ENCODE assay signal across 8 cellular contexts in genomic region chrX:78517124-78517523, GRCh38.
A peak's percentile ranks its signal among the peaks of the same experiment; 100 is the strongest.
DNase-seq lines count a peak whose midpoint lies in the region; ATAC-seq, FAIRE-seq and TF ChIP-seq lines count a peak whose summit lies in the region.

No MANE protein-coding gene starts in this region.

- H4K20me1 ChIP-seq in endothelial cell of umbilical vein (replicated peaks; ENCODE audit: control insufficient read depth, extremely low read depth, insufficient read depth, low read length): no peaks in the 10 kb centered on the region

- H3K9me1 ChIP-seq in endothelial cell of umbilical vein (replicated peaks; ENCODE audit: control insufficient read depth, extremely low read depth, insufficient read depth, low read length): no peaks in the 10 kb centered on the region

- no TSS peak for BruUV-seq in endothelial cell of umbilical vein (replicated peaks; lab: Mats Ljungman, UMichigan)

- no peak for TF ChIP-seq CTCF in endothelial cell of umbilical vein (IDR thresholded peaks at IDR 0.05; ENCODE audit: extremely low read depth in 1 of 2, insufficient read depth in 1 of 2, low read depth in 1 of 2, low read length in 2 of 2)

- no peak overlapping the region for H3K9ac ChIP-seq in endothelial cell of umbilical vein (replicated peaks; ENCODE audit: extremely low read depth, insufficient read depth, low read length)

- ATAC-seq in HG02623 (IDR thresholded peaks at IDR 0.05; ENCODE audit: unreplicated experiment) (peak; percentile 85), Right ventricle myocardium inferior (no peak)

- H3K27me3 Mint-ChIP-seq in T-helper 2 cell treated with Interferon-gamma antibody and Interleukin-4, amounts not matched to agents 5 μg/mL and 100 μg/mL, for 36 hours (ENCODE audit: low read depth): no peaks in the 10 kb centered on the region

- no peaks in the 10 kb centered on the region for H3K79me2 ChIP-seq in endothelial cell of umbilical vein (ENCODE audit: control insufficient read depth, insufficient read depth, low read length)

- H3K4me2 ChIP-seq in endothelial cell of umbilical vein (ENCODE audit: insufficient read depth, low read length): no peak overlapping the region

- peaks cover 39% of the 10 kb centered on the region for H3K4me1 Mint-ChIP-seq in T-helper 2 cell treated with Interferon-gamma antibody and Interleukin-4, amounts not matched to agents 5 μg/mL and 100 μg/mL, for 36 hours (ENCODE audit: low read depth)

- dilution Hi-C loops in endothelial cell of umbilical vein (cut with MboI; ENCODE audit: extremely low pct_ligation_motif_present, low sequenced_read_pairs): no loop called here

- intact Hi-C loops in endothelial cell of umbilical vein (cut with micrococcal nuclease) (no loop called here), Right ventricle myocardium inferior (cut with DNase I) (no loop called here)

- POLR2A ChIA-PET in endothelial cell of umbilical vein (lab: Charles Lee): no interaction called here

- H3K9me3 Mint-ChIP-seq in T-helper 2 cell treated with Interferon-gamma antibody and Interleukin-4, amounts not matched to agents 5 μg/mL and 100 μg/mL, for 36 hours: peaks cover 33% of the 10 kb centered on the region

- peak overlapping the region; percentile 89 for H3K27ac Mint-ChIP-seq in T-helper 2 cell treated with Interferon-gamma antibody and Interleukin-4, amounts not matched to agents 5 μg/mL and 100 μg/mL, for 36 hours

- no peak overlapping the region for H3K27ac ChIP-seq in endothelial cell of umbilical vein (ENCODE audit: insufficient read depth, low read depth, low read length)

- DNase-seq in DMS53 treated with DMSO at 0.1 percent for 48 hours (lab: John Stamatoyannopoulos, UW; ENCODE audit: unreplicated experiment): peak; percentile 31
- peak; percentile 69 for DNase-seq in T-helper 2 cell treated with Interferon-gamma antibody and Interleukin-4, amounts not matched to agents 5 μg/mL and 100 μg/mL, for 36 hours (ENCODE audit: low spot score)
- DNase-seq in endothelial cell of umbilical vein (ENCODE audit: low read depth, low spot score): no peak
- no peak for DNase-seq in HUDEP-2 (lab: John Stamatoyannopoulos, UW; ENCODE audit: unreplicated experiment in 76 of 76)
- no peak for DNase-seq in Right ventricle myocardium inferior (ENCODE audit: missing footprints)
- DNase-seq in cerebellar nuclear complex (lab: John Stamatoyannopoulos, UW): no peak
- DNase-seq in DMS153 treated with DMSO at 0.1 percent for 48 hours (lab: John Stamatoyannopoulos, UW; ENCODE audit: unreplicated experiment): no peak

- H2AFZ ChIP-seq in endothelial cell of umbilical vein (ENCODE audit: low read depth, low read length): no peak overlapping the region

- H3K9me3 ChIP-seq in endothelial cell of umbilical vein (replicated peaks; ENCODE audit: control insufficient read depth, insufficient read depth, low read length): no peaks in the 10 kb centered on the region

- H3K36me3 ChIP-seq in endothelial cell of umbilical vein (ENCODE audit: control insufficient read depth in 2 of 2, extremely low read depth in 1 of 2, insufficient read depth in 2 of 2, low read length in 2 of 2): no peaks in the 10 kb centered on the region

- no peak overlapping the region for H3K4me3 ChIP-seq in endothelial cell of umbilical vein (replicated peaks in 1 of 3; ENCODE audit: insufficient read depth in 1 of 3, low read depth in 1 of 3, low read length in 3 of 3)

- no peaks in the 10 kb centered on the region for H3K27me3 ChIP-seq in endothelial cell of umbilical vein (ENCODE audit: control insufficient read depth in 2 of 2, insufficient read depth in 2 of 2, low read length in 2 of 2)

- H3K4me3 Mint-ChIP-seq in T-helper 2 cell treated with Interferon-gamma antibody and Interleukin-4, amounts not matched to agents 5 μg/mL and 100 μg/mL, for 36 hours: peak overlapping the region; percentile 68

- CTCF ChIA-PET in endothelial cell of umbilical vein (lab: Charles Lee): no interaction called here

- no peak for TF ChIP-seq POLR2A in endothelial cell of umbilical vein (IDR thresholded peaks at IDR 0.05; ENCODE audit: low read depth, low read length)

- H3K36me3 Mint-ChIP-seq in T-helper 2 cell treated with Interferon-gamma antibody and Interleukin-4, amounts not matched to agents 5 μg/mL and 100 μg/mL, for 36 hours (ENCODE audit: low read depth): peaks cover 26% of the 10 kb centered on the region

- H3K4me1 ChIP-seq in endothelial cell of umbilical vein (ENCODE audit: control insufficient read depth, extremely low read depth, insufficient read depth, low read length): no peaks in the 10 kb centered on the region

- FAIRE-seq in endothelial cell of umbilical vein (lab: Jason Lieb, UNC): no peak

TF ChIP-seq in endothelial cell of umbilical vein, 7 proteins besides CTCF, POLR2A, EP300 and RAD21:
- TF ChIP-seq EZH2 (IDR thresholded peaks at IDR 0.05; ENCODE audit: borderline replicate concordance, low read depth, low read length, severe bottlenecking) (no peak), FOS (IDR thresholded peaks at IDR 0.05; ENCODE audit: borderline replicate concordance, insufficient read depth, low read length) (peak; percentile 19), MAX (IDR thresholded peaks at IDR 0.05; ENCODE audit: insufficient read depth, insufficient read length) (no peak)
TF ChIP-seq in endothelial cell of umbilical vein: peak in this region for 1.

Comparison
In these comparisons a context has a peak if more than half of its experiments do, and no peak if none do; other contexts are left out.
1. DNase-seq: peak in DMS53 treated with DMSO at 0.1 percent for 48 hours (single experiment) and T-helper 2 cell treated with Interferon-gamma antibody and Interleukin-4, amounts not matched to agents 5 μg/mL and 100 μg/mL, for 36 hours (single experiment); none in endothelial cell of umbilical vein (single experiment), HUDEP-2 (0 of 76), Right ventricle myocardium inferior (single experiment), cerebellar nuclear complex (0 of 2) and DMS153 treated with DMSO at 0.1 percent for 48 hours (single experiment).